In genomic region chr1:235910357-235911299, GRCh38 we compare ENCODE assay signal across 1 cellular context.
TF ChIP-seq lines count a peak whose summit lies in the region.

No MANE protein-coding gene starts in this region.

TF ChIP-seq in SK-N-SH treated with all-trans-retinoic acid at 6 μM for 48 hours, 23 proteins besides CTCF, POLR2A, EP300 and RAD21 (continued from another document):
- TF ChIP-seq PATZ1 (CRISPR knock-in tag; IDR thresholded peaks at IDR 0.05; ENCODE audit: borderline replicate concordance) (no peak; the same call in 1 of the 2 replicates), ISL1 (CRISPR knock-in tag; IDR thresholded peaks at IDR 0.05) (peak; percentile 81), SNAI2 (CRISPR knock-in tag; IDR thresholded peaks at IDR 0.05) (no peak), ARNTL (CRISPR knock-in tag; IDR thresholded peaks at IDR 0.05; ENCODE audit: borderline replicate concordance, low read depth) (no peak), TOX (CRISPR knock-in tag; IDR thresholded peaks at IDR 0.05; ENCODE audit: borderline replicate concordance) (peak; percentile 82), TCF4 (CRISPR knock-in tag; IDR thresholded peaks at IDR 0.05; ENCODE audit: borderline replicate concordance) (no peak), ZC3H10 (CRISPR knock-in tag; IDR thresholded peaks at IDR 0.05) (peak; percentile 94)
- TF ChIP-seq, protein P1, sequence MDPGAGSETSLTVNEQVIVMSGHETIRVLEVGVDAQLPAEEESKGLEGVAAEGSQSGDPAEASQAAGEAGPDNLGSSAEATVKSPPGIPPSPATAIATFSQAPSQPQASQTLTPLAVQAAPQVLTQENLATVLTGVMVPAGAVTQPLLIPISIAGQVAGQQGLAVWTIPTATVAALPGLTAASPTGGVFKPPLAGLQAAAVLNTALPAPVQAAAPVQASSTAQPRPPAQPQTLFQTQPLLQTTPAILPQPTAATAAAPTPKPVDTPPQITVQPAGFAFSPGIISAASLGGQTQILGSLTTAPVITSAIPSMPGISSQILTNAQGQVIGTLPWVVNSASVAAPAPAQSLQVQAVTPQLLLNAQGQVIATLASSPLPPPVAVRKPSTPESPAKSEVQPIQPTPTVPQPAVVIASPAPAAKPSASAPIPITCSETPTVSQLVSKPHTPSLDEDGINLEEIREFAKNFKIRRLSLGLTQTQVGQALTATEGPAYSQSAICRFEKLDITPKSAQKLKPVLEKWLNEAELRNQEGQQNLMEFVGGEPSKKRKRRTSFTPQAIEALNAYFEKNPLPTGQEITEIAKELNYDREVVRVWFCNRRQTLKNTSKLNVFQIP (CRISPR knock-in tag; IDR thresholded peaks at IDR 0.05; ENCODE audit: borderline replicate concordance, low read depth), result 0 out of 2 replicates have a peak, but pooled peaks have one; percentile 66
